Comparison of ENCODE assay signal across 9 cellular contexts in genomic region chr12:95672166-95672565, GRCh38.
"Had no signal": no experiment of that assay in that cellular context is flagged by ENCODE, and none has a peak within 500 bp of the region (broad histone marks: within the 10 kb centered on the region; RNA-seq: fewer than 3 reads in every experiment).

No MANE protein-coding gene starts in this region.

- H3K4me3 ChIP-seq: GM23248, GM23338, HAP-1 had no signal

- H3K27ac Mint-ChIP-seq: GM23338, HFFc6 had no signal

- H3K4me2 ChIP-seq: GM23338 had no signal

- ATAC-seq: GM23338, HCT116 had no signal

- H2AFZ ChIP-seq: GM23248, GM23338 had no signal

- H3K9ac ChIP-seq: GM23248 had no signal

- H3K9me3 ChIP-seq: HAP-1 had no signal

- H3K4me3 Mint-ChIP-seq: GM23338, H9, HFFc6 had no signal

- H3K27ac ChIP-seq: GM23248 had no signal

- H3K4me1 Mint-ChIP-seq: GM23338 had no signal

- H3K9me3 Mint-ChIP-seq: GM23338, H9, HFFc6 had no signal

- H3K36me3 ChIP-seq: HAP-1 had no signal

- DNase-seq: GM23248, GOT3, H7, H9, HCEC 1CT, HFFc6 had no signal
